18 cellular contexts compared by ENCODE assay signal in the genomic region with DNA sequence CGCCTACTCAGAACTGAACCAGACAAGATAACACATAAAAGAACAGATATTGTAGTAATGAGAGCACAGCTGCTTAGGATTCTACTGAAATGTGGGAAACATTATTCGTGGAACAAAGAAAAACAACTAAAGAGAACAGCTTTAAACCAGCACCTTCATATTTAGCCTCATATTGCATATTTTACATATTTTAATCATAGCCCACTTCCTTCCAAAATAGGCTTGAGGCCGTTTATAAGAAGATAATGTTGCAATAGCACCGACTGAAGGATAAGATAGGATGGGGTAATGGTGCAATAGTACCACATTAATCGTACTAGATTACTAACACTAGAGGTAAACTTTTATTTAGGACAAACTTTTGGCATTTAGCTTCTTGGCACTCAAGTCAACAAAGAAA.
"Had no signal": no experiment of that assay in that cellular context is flagged by ENCODE, and none has a peak within 500 bp of the region (broad histone marks: within the 10 kb centered on the region; RNA-seq: fewer than 3 reads in every experiment).

No MANE protein-coding gene starts in this region.

- H3K27me3 Mint-ChIP-seq: activated naive CD8-positive, alpha-beta T cell treated with anti-CD3 and anti-CD28 coated beads for 36 hours had no signal

- H3K36me3 ChIP-seq: ascending aorta, cardiac muscle cell, neutrophil, right atrium auricular region had no signal

- ATAC-seq: natural killer cell had no signal

- H3K27ac Mint-ChIP-seq: activated naive CD8-positive, alpha-beta T cell treated with anti-CD3 and anti-CD28 coated beads for 36 hours; activated T-helper 1 cell treated with anti-CD3 and anti-CD28 coated beads, Interleukin-12 subunit alpha, Interleukin-12 subunit beta, Interleukin-2, Interleukin-4 antibody, amounts not matched to agents 30 ng/mL and 10 ng/mL and 1 ng/mL, durations not matched to agents 14 hours and 24 hours and 36 hours; natural killer cell had no signal

- H3K4me3 ChIP-seq: ascending aorta, cardiac muscle cell, right atrium auricular region had no signal

- H3K9me3 ChIP-seq: ascending aorta, neutrophil, right atrium auricular region had no signal

- H3K4me1 ChIP-seq: ascending aorta, right atrium auricular region had no signal

- H3K4me3 Mint-ChIP-seq: activated naive CD8-positive, alpha-beta T cell treated with anti-CD3 and anti-CD28 coated beads for 36 hours; activated T-helper 1 cell treated with anti-CD3 and anti-CD28 coated beads, Interleukin-12 subunit alpha, Interleukin-12 subunit beta, Interleukin-2, Interleukin-4 antibody, amounts not matched to agents 30 ng/mL and 10 ng/mL and 1 ng/mL, durations not matched to agents 14 hours and 24 hours and 36 hours; natural killer cell had no signal

- H3K27ac ChIP-seq: ascending aorta, cardiac muscle cell, neutrophil, right atrium auricular region had no signal

- H3K36me3 Mint-ChIP-seq: activated naive CD8-positive, alpha-beta T cell treated with anti-CD3 and anti-CD28 coated beads for 36 hours; natural killer cell had no signal

- H3K9me3 Mint-ChIP-seq: activated T-helper 1 cell treated with anti-CD3 and anti-CD28 coated beads, Interleukin-12 subunit alpha, Interleukin-12 subunit beta, Interleukin-2, Interleukin-4 antibody, amounts not matched to agents 30 ng/mL and 10 ng/mL and 1 ng/mL, durations not matched to agents 14 hours and 24 hours and 36 hours had no signal

- H3K27me3 ChIP-seq: ascending aorta, cardiac muscle cell, neutrophil, right atrium auricular region had no signal

- DNase-seq: activated CD4-positive, CD25-positive, alpha-beta regulatory T cell treated with anti-CD3 and anti-CD28 coated beads, Interleukin-2, amount 50 U/mL, for 72 hours; activated naive CD8-positive, alpha-beta T cell treated with anti-CD3 and anti-CD28 coated beads for 36 hours; erythroblast; foreskin fibroblast; glutamatergic neuron; mesendoderm; natural killer cell; small intestine; stimulated activated CD4-positive, alpha-beta T cell treated with anti-CD3 and anti-CD28 coated beads, Interleukin-4, amount 100 ng/mL, for 4 hours; stimulated activated CD8-positive, alpha-beta memory T cell treated with anti-CD3 and anti-CD28 coated beads, Interleukin-4, amount 100 ng/mL, for 48 hours; stimulated activated naive CD4-positive, alpha-beta T cell treated with Interleukin-2 at 50 U/mL for 16 hours; T1000; trophoblast cell had no signal

- H3K4me1 Mint-ChIP-seq: activated naive CD8-positive, alpha-beta T cell treated with anti-CD3 and anti-CD28 coated beads for 36 hours; natural killer cell had no signal
